ENCODE assay signal across 34 cellular contexts in genomic region chr3:50182533-50183099, GRCh38. TPM values are rescaled to one million over a fixed set of nuclear protein-coding genes. Genes with fewer than 3 reads are reported as not detected.
"Had no signal": no experiment of that assay in that cellular context is flagged by ENCODE, and none has a peak within 500 bp of the region (broad histone marks: within the 10 kb centered on the region; RNA-seq: fewer than 3 reads in every experiment).

No MANE protein-coding gene starts in this region.

- H3K36me3 ChIP-seq: adrenal gland, breast epithelium, SJCRH30 had no signal

- H3K9me3 ChIP-seq: adrenal gland, breast epithelium, SJCRH30, SK-N-SH had no signal

- H3K27ac ChIP-seq: adrenal gland, breast epithelium, KMS-11, SJCRH30 had no signal

- H3K27me3 Mint-ChIP-seq: activated CD8-positive, alpha-beta T cell treated with anti-CD3 and anti-CD28 coated beads for 36 hours; IgD-negative memory B cell had no signal

- H3K9ac ChIP-seq: KMS-11, SK-N-SH had no signal

- H3K27ac Mint-ChIP-seq: activated CD8-positive, alpha-beta T cell treated with anti-CD3 and anti-CD28 coated beads for 36 hours; activated naive CD4-positive, alpha-beta T cell treated with anti-CD3 and anti-CD28 coated beads, Interleukin-2, amount 10 ng/mL, durations not matched to agents 7 days and 5 days; activated naive CD8-positive, alpha-beta T cell treated with anti-CD3 and anti-CD28 coated beads, Interleukin-2, amount 10 ng/mL, durations not matched to agents 7 days and 5 days; activated T-cell treated with anti-CD3 and anti-CD28 coated beads, Interleukin-2, amount 50 U/mL, for 72 hours; activated T-helper 2 cell treated with anti-CD3 and anti-CD28 coated beads, Interferon-gamma antibody, Interleukin-2, Interleukin-4, amounts not matched to agents 10 μg/mL and 5 μg/mL and 100 μg/mL, durations not matched to agents 14 hours and 24 hours and 36 hours; IgD-negative memory B cell had no signal

- ATAC-seq: activated CD4-positive, CD25-positive, alpha-beta regulatory T cell treated with anti-CD3 and anti-CD28 coated beads, Interleukin-2, amount 50 U/mL, for 24 hours; activated CD8-positive, alpha-beta T cell treated with anti-CD3 and anti-CD28 coated beads for 36 hours; activated T-cell treated with anti-CD3 and anti-CD28 coated beads, Interleukin-2, amount 50 U/mL, for 72 hours; Panc1 had no signal

- H3K36me3 Mint-ChIP-seq: activated naive CD4-positive, alpha-beta T cell treated with anti-CD3 and anti-CD28 coated beads, Interleukin-2, amount 10 ng/mL, durations not matched to agents 7 days and 5 days; activated naive CD8-positive, alpha-beta T cell treated with anti-CD3 and anti-CD28 coated beads, Interleukin-2, amount 10 ng/mL, durations not matched to agents 7 days and 5 days; IgD-negative memory B cell had no signal

- H3K4me1 ChIP-seq: adrenal gland had no signal

- H3K4me1 Mint-ChIP-seq: activated naive CD4-positive, alpha-beta T cell treated with anti-CD3 and anti-CD28 coated beads, Interleukin-2, amount 10 ng/mL, durations not matched to agents 7 days and 5 days had no signal

- H3K4me3 ChIP-seq: adrenal gland, breast epithelium, SJCRH30 had no signal

- DNase-seq: activated CD4-positive, alpha-beta T cell treated with anti-CD3 and anti-CD28 coated beads for 4 hours; activated CD8-positive, alpha-beta memory T cell treated with anti-CD3 and anti-CD28 coated beads, Interleukin-2, amount 50 U/mL, for 4 hours; activated CD8-positive, alpha-beta T cell treated with anti-CD3 and anti-CD28 coated beads for 36 hours; activated gamma-delta T cell treated with Interleukin-2 at 50 U/mL for 16 hours; activated naive CD4-positive, alpha-beta T cell treated with anti-CD3 and anti-CD28 coated beads, Interleukin-2, amount 10 ng/mL, durations not matched to agents 7 days and 5 days; activated naive CD8-positive, alpha-beta T cell treated with anti-CD3 and anti-CD28 coated beads, Interleukin-2, amount 10 ng/mL, durations not matched to agents 7 days and 5 days; activated T-cell treated with anti-CD3 and anti-CD28 coated beads, Interleukin-2, amount 50 U/mL, for 72 hours; adrenal gland; anterior cingulate cortex; MV-4-11; NCI-H1092 treated with DMSO at 0.1 percent for 48 hours; NCI-H1417 treated with DMSO at 0.1 percent for 48 hours; NCI-H1694; NCI-H2029; NCI-H2107; NCI-H345; NCI-H510A; NCI-H526 treated with DMSO at 0.1 percent for 48 hours; NCI-H82; Right ventricle myocardium superior; RPMI8226; T-helper 1 cell; WERI-Rb-1 had no signal

- H3K4me3 Mint-ChIP-seq: activated CD8-positive, alpha-beta T cell treated with anti-CD3 and anti-CD28 coated beads for 36 hours; activated naive CD4-positive, alpha-beta T cell treated with anti-CD3 and anti-CD28 coated beads, Interleukin-2, amount 10 ng/mL, durations not matched to agents 7 days and 5 days; activated naive CD8-positive, alpha-beta T cell treated with anti-CD3 and anti-CD28 coated beads, Interleukin-2, amount 10 ng/mL, durations not matched to agents 7 days and 5 days; activated T-cell treated with anti-CD3 and anti-CD28 coated beads, Interleukin-2, amount 50 U/mL, for 72 hours; IgD-negative memory B cell had no signal

- H3K4me2 ChIP-seq: KMS-11, SK-N-SH had no signal

- H3K27me3 ChIP-seq: adrenal gland, breast epithelium, SJCRH30 had no signal

- H3K9me3 Mint-ChIP-seq: activated CD8-positive, alpha-beta T cell treated with anti-CD3 and anti-CD28 coated beads for 36 hours; activated naive CD4-positive, alpha-beta T cell treated with anti-CD3 and anti-CD28 coated beads, Interleukin-2, amount 10 ng/mL, durations not matched to agents 7 days and 5 days; activated naive CD8-positive, alpha-beta T cell treated with anti-CD3 and anti-CD28 coated beads, Interleukin-2, amount 10 ng/mL, durations not matched to agents 7 days and 5 days; activated T-cell treated with anti-CD3 and anti-CD28 coated beads, Interleukin-2, amount 50 U/mL, for 72 hours; activated T-helper 2 cell treated with anti-CD3 and anti-CD28 coated beads, Interferon-gamma antibody, Interleukin-2, Interleukin-4, amounts not matched to agents 10 μg/mL and 5 μg/mL and 100 μg/mL, durations not matched to agents 14 hours and 24 hours and 36 hours; IgD-negative memory B cell had no signal

RNA-seq across cellular contexts. Expression of gene GNAT1, which starts 8.8 kb away (rescaled TPM):
- total RNA-seq: activated naive CD8-positive, alpha-beta T cell treated with anti-CD3 and anti-CD28 coated beads, Interleukin-2, amount 10 ng/mL, durations not matched to agents 7 days and 5 days; activated T-cell treated with anti-CD3 and anti-CD28 coated beads, Interleukin-2, amount 50 U/mL, for 72 hours; activated T-helper 2 cell treated with anti-CD3 and anti-CD28 coated beads, Interferon-gamma antibody, Interleukin-2, Interleukin-4, amounts not matched to agents 10 μg/mL and 5 μg/mL and 100 μg/mL, durations not matched to agents 14 hours and 24 hours and 36 hours; adrenal gland; breast epithelium; MCF 10A; OCI-LY7; Right ventricle myocardium superior; T-helper 2 cell treated with Interferon-gamma antibody and Interleukin-4, amounts not matched to agents 100 ng/mL and 5 ng/mL, for 36 hours had no signal
- polyA plus RNA-seq: adrenal gland, IgD-negative memory B cell, SK-N-SH had no signal

RNA-seq across cellular contexts. Expression of gene SLC38A3, which starts 22.5 kb away (rescaled TPM):
- total RNA-seq: activated naive CD8-positive, alpha-beta T cell treated with anti-CD3 and anti-CD28 coated beads, Interleukin-2, amount 10 ng/mL, durations not matched to agents 7 days and 5 days; activated T-cell treated with anti-CD3 and anti-CD28 coated beads, Interleukin-2, amount 50 U/mL, for 72 hours; activated T-helper 2 cell treated with anti-CD3 and anti-CD28 coated beads, Interferon-gamma antibody, Interleukin-2, Interleukin-4, amounts not matched to agents 10 μg/mL and 5 μg/mL and 100 μg/mL, durations not matched to agents 14 hours and 24 hours and 36 hours; MCF 10A; OCI-LY7; T-helper 2 cell treated with Interferon-gamma antibody and Interleukin-4, amounts not matched to agents 100 ng/mL and 5 ng/mL, for 36 hours had no signal
- polyA plus RNA-seq: IgD-negative memory B cell had no signal

RNA-seq across cellular contexts. Expression of gene SEMA3F, which starts 27.5 kb away (rescaled TPM):
- polyA plus RNA-seq: IgD-negative memory B cell had no signal
